Comparison of ENCODE assay signal across 2 cellular contexts in the genomic region with DNA sequence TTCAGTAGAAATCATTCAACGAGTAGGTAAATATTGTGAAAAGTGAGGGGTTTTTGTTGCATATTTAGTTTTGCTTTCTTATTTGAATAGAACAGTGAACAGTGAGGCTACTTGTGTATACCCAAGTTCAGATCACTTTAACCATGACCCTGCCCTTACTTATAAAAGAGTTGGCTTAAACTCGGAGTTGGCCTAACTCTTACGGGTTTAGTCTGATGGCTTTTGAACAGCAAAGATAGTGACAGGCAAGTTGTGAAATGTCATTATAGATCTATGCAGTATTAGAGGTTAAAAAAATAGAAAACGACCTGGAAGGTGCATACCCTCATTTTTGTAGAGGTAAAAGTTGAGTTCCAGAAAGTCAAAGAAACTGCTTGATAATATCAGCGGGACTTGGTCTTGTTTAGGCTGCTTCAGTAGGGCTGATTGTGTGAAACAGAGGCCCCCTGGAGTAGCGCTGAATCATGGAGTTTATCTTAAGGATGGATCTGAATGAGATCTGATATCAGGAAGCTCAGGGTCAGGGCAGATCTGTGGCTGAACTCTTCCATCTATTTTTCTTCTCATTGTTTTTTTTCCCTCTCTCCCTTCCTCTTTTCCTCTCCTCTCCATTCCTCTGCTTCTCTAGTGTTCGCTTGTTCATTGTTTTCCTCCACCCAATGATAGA.
TF ChIP-seq lines count a peak whose summit lies in the region.

No MANE protein-coding gene starts in this region.

TF ChIP-seq in liver, 16 proteins besides CTCF, POLR2A, EP300 and RAD21 (continued from another document):
- TF ChIP-seq, protein P1, sequence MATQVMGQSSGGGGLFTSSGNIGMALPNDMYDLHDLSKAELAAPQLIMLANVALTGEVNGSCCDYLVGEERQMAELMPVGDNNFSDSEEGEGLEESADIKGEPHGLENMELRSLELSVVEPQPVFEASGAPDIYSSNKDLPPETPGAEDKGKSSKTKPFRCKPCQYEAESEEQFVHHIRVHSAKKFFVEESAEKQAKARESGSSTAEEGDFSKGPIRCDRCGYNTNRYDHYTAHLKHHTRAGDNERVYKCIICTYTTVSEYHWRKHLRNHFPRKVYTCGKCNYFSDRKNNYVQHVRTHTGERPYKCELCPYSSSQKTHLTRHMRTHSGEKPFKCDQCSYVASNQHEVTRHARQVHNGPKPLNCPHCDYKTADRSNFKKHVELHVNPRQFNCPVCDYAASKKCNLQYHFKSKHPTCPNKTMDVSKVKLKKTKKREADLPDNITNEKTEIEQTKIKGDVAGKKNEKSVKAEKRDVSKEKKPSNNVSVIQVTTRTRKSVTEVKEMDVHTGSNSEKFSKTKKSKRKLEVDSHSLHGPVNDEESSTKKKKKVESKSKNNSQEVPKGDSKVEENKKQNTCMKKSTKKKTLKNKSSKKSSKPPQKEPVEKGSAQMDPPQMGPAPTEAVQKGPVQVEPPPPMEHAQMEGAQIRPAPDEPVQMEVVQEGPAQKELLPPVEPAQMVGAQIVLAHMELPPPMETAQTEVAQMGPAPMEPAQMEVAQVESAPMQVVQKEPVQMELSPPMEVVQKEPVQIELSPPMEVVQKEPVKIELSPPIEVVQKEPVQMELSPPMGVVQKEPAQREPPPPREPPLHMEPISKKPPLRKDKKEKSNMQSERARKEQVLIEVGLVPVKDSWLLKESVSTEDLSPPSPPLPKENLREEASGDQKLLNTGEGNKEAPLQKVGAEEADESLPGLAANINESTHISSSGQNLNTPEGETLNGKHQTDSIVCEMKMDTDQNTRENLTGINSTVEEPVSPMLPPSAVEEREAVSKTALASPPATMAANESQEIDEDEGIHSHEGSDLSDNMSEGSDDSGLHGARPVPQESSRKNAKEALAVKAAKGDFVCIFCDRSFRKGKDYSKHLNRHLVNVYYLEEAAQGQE (IDR thresholded peaks at IDR 0.05): peak; percentile 27
- TF ChIP-seq SP1 (IDR thresholded peaks at IDR 0.05) (peak; percentile 41), HNF4A (conservative IDR thresholded peaks at IDR 0.05) (peak; percentile 62 to 75), EGR1 (IDR thresholded peaks at IDR 0.05; ENCODE audit: low read depth in 2 of 2) (no peak), RXRA (IDR thresholded peaks at IDR 0.05) (peak; percentile 73 to 86)

TF ChIP-seq in SK-N-SH treated with all-trans-retinoic acid at 6 μM for 48 hours, 23 proteins besides CTCF, POLR2A, EP300 and RAD21 (continued from another document):
- TF ChIP-seq, protein P2, sequence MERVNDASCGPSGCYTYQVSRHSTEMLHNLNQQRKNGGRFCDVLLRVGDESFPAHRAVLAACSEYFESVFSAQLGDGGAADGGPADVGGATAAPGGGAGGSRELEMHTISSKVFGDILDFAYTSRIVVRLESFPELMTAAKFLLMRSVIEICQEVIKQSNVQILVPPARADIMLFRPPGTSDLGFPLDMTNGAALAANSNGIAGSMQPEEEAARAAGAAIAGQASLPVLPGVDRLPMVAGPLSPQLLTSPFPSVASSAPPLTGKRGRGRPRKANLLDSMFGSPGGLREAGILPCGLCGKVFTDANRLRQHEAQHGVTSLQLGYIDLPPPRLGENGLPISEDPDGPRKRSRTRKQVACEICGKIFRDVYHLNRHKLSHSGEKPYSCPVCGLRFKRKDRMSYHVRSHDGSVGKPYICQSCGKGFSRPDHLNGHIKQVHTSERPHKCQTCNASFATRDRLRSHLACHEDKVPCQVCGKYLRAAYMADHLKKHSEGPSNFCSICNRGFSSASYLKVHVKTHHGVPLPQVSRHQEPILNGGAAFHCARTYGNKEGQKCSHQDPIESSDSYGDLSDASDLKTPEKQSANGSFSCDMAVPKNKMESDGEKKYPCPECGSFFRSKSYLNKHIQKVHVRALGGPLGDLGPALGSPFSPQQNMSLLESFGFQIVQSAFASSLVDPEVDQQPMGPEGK (CRISPR knock-in tag; IDR thresholded peaks at IDR 0.05; ENCODE audit: borderline replicate concordance): no peak
- TF ChIP-seq ISL1 (CRISPR knock-in tag; IDR thresholded peaks at IDR 0.05): no peak
- no peak for TF ChIP-seq TCF4 (CRISPR knock-in tag; IDR thresholded peaks at IDR 0.05; ENCODE audit: borderline replicate concordance)
- TF ChIP-seq SNAI2 (CRISPR knock-in tag; IDR thresholded peaks at IDR 0.05): no peak
- no peak for TF ChIP-seq PPARA (CRISPR knock-in tag; IDR thresholded peaks at IDR 0.05; ENCODE audit: borderline replicate concordance)
- TF ChIP-seq CSDC2 (CRISPR knock-in tag; IDR thresholded peaks at IDR 0.05): no peak
- TF ChIP-seq, protein P3, sequence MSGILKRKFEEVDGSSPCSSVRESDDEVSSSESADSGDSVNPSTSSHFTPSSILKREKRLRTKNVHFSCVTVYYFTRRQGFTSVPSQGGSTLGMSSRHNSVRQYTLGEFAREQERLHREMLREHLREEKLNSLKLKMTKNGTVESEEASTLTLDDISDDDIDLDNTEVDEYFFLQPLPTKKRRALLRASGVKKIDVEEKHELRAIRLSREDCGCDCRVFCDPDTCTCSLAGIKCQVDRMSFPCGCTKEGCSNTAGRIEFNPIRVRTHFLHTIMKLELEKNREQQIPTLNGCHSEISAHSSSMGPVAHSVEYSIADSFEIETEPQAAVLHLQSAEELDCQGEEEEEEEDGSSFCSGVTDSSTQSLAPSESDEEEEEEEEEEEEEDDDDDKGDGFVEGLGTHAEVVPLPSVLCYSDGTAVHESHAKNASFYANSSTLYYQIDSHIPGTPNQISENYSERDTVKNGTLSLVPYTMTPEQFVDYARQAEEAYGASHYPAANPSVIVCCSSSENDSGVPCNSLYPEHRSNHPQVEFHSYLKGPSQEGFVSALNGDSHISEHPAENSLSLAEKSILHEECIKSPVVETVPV (CRISPR knock-in tag; IDR thresholded peaks at IDR 0.05): no peak
- no peak for TF ChIP-seq GLIS3 (CRISPR knock-in tag; IDR thresholded peaks at IDR 0.05)
- no peak for TF ChIP-seq OSR1 (CRISPR knock-in tag; IDR thresholded peaks at IDR 0.05)
- TF ChIP-seq ESRRG (CRISPR knock-in tag; IDR thresholded peaks at IDR 0.05): no peak
- no peak for TF ChIP-seq TOX (CRISPR knock-in tag; IDR thresholded peaks at IDR 0.05; ENCODE audit: borderline replicate concordance)
- no peak for TF ChIP-seq ZFP3 (CRISPR knock-in tag; IDR thresholded peaks at IDR 0.05)
- TF ChIP-seq ARNTL (CRISPR knock-in tag; IDR thresholded peaks at IDR 0.05; ENCODE audit: borderline replicate concordance, low read depth): no peak
- TF ChIP-seq, protein P4, sequence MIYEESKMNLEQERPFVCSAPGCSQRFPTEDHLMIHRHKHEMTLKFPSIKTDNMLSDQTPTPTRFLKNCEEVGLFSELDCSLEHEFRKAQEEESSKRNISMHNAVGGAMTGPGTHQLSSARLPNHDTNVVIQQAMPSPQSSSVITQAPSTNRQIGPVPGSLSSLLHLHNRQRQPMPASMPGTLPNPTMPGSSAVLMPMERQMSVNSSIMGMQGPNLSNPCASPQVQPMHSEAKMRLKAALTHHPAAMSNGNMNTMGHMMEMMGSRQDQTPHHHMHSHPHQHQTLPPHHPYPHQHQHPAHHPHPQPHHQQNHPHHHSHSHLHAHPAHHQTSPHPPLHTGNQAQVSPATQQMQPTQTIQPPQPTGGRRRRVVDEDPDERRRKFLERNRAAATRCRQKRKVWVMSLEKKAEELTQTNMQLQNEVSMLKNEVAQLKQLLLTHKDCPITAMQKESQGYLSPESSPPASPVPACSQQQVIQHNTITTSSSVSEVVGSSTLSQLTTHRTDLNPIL (CRISPR knock-in tag; IDR thresholded peaks at IDR 0.05; ENCODE audit: low read depth): no peak
- no peak for TF ChIP-seq ZFP30 (CRISPR knock-in tag; IDR thresholded peaks at IDR 0.05)
